Comparison of ENCODE assay signal across 9 cellular contexts in genomic region chr18:49016648-49017539, GRCh38.
A peak's percentile ranks its signal among the peaks of the same experiment; 100 is the strongest.
DNase-seq lines count a peak whose midpoint lies in the region; ATAC-seq and TF ChIP-seq lines count a peak whose summit lies in the region.
"Had no signal": no experiment of that assay in that cellular context is flagged by ENCODE, and none has a peak within 500 bp of the region (broad histone marks: within the 10 kb centered on the region; RNA-seq: fewer than 3 reads in every experiment).

No MANE protein-coding gene starts in this region.

- no peak for TF ChIP-seq EP300 in stomach (IDR thresholded peaks at IDR 0.05)

- DNase-seq in DMS53 (lab: John Stamatoyannopoulos, UW) (peak; percentile 69), DMS53 treated with DMSO at 0.1 percent for 48 hours (lab: John Stamatoyannopoulos, UW; ENCODE audit: unreplicated experiment) (no peak), T1000 (lab: John Stamatoyannopoulos, UW) (peak; percentile 63), left ventricle myocardium superior (no peak), stomach (peak; percentile 43), cortex of kidney (lab: John Stamatoyannopoulos, UW) (no peak)

- WGBS in stomach, 5 donors: 43 to 60% (median 45%) methylated on average over 20 to 21 of the region's 21 CpGs

- no peaks in the 10 kb centered on the region for H3K27me3 ChIP-seq in stomach
- H3K27me3 ChIP-seq: tibial artery had no signal

- H3K27ac ChIP-seq in stomach: no peak overlapping the region

- TF ChIP-seq CTCF in stomach (IDR thresholded peaks at IDR 0.05): no peak

- no peak for TF ChIP-seq POLR2A in stomach (IDR thresholded peaks at IDR 0.05)

- intact Hi-C loops in left ventricle myocardium superior (cut with micrococcal nuclease) (no loop called here), stomach (cut with DNase I; ENCODE audit: low total_unique reads) (no loop called here)

- no peak overlapping the region for H3K4me3 ChIP-seq in stomach
- H3K4me3 ChIP-seq: tibial artery had no signal

- H3K36me3 ChIP-seq in stomach: no peaks in the 10 kb centered on the region
- H3K36me3 ChIP-seq: tibial artery had no signal

- H3K9me3 ChIP-seq in stomach: no peaks in the 10 kb centered on the region
- H3K9me3 ChIP-seq: tibial artery had no signal

- peaks cover 0 to 8% (median 3%) of the 10 kb centered on the region in 4 donors for H3K4me1 ChIP-seq in stomach

- ATAC-seq in left ventricle myocardium superior: peak; percentile 88
- no peak for ATAC-seq in GM21619 (IDR thresholded peaks at IDR 0.05; ENCODE audit: unreplicated experiment)
- ATAC-seq in HG03342 (IDR thresholded peaks at IDR 0.05; ENCODE audit: unreplicated experiment): no peak

Comparison
In these comparisons a context has a peak if more than half of its experiments do, and no peak if none do; other contexts are left out.
1. DNase-seq: peak in DMS53 (single experiment), T1000 (single experiment) and stomach (single experiment); none in DMS53 treated with DMSO at 0.1 percent for 48 hours (single experiment), left ventricle myocardium superior (single experiment) and cortex of kidney (single experiment).